8 cellular contexts compared by ENCODE assay signal in genomic region chr1:19074361-19074901, GRCh38.
DNase-seq lines count a peak whose midpoint lies in the region; ATAC-seq and TF ChIP-seq lines count a peak whose summit lies in the region.
"Had no signal": no experiment of that assay in that cellular context is flagged by ENCODE, and none has a peak within 500 bp of the region (broad histone marks: within the 10 kb centered on the region; RNA-seq: fewer than 3 reads in every experiment).

No MANE protein-coding gene starts in this region.

- peaks cover 43% of the 10 kb centered on the region in 2 donors for H3K36me3 ChIP-seq in thyroid gland

- WGBS in thyroid gland, 2 donors = 68 to 86% methylated on average over 12 to 17 of the region's 17 CpGs

- peak overlapping the region; percentile 66 for H3K27ac Mint-ChIP-seq in neural crest cell (ENCODE audit: unreplicated experiment)

- peak; percentile 47 for DNase-seq in activated CD4-positive, alpha-beta T cell treated with anti-CD3 and anti-CD28 coated beads for 1 hour
- peak; percentile 43 for DNase-seq in activated naive CD4-positive, alpha-beta T cell treated with Interleukin-2 at 50 U/mL for 16 hours
- DNase-seq in neural crest cell (ENCODE audit: low read depth, low spot score) = no peak
- DNase-seq in thyroid gland = peak in 1 of 2 donors; percentile 47
- DNase-seq in retina = no peak
- DNase-seq: NCI-H510A treated with DMSO at 0.1 percent for 48 hours had no signal

- H3K9me3 Mint-ChIP-seq in neural crest cell = no peaks in the 10 kb centered on the region

- no peaks in the 10 kb centered on the region for H3K27me3 Mint-ChIP-seq in neural crest cell (ENCODE audit: low read depth)

- H3K27me3 ChIP-seq in thyroid gland = no peaks in the 10 kb centered on the region

- no peak overlapping the region for H3K4me3 ChIP-seq in thyroid gland (replicated peaks in 1 of 3)

- TF ChIP-seq POLR2A in thyroid gland (IDR thresholded peaks at IDR 0.05) = no peak

- no peak for TF ChIP-seq CTCF in neural crest cell (conservative IDR thresholded peaks at IDR 0.05)
- no peak for TF ChIP-seq CTCF in thyroid gland (IDR thresholded peaks at IDR 0.05)

- peak overlapping the region in 2 of 3 donors; percentile 31 to 80 for H3K27ac ChIP-seq in thyroid gland

- H3K4me1 ChIP-seq in thyroid gland = peaks cover 8 to 43% of the 10 kb centered on the region in 2 donors

- peaks cover 12% of the 10 kb centered on the region for H3K4me1 Mint-ChIP-seq in neural crest cell

- peaks cover 7% of the 10 kb centered on the region for H3K36me3 Mint-ChIP-seq in neural crest cell (ENCODE audit: low read depth)

- ATAC-seq in GM18511 (IDR thresholded peaks at IDR 0.05; ENCODE audit: unreplicated experiment) (no peak), HG03342 (IDR thresholded peaks at IDR 0.05; ENCODE audit: unreplicated experiment) (no peak)

- intact Hi-C loops in thyroid gland (cut with DNase I) = loop anchor here (5.0 kb wide), 1 partner anchor 157 kb away; no protein-coding TSS in a partner anchor

- no peak overlapping the region for H3K4me3 Mint-ChIP-seq in neural crest cell

- no peaks in the 10 kb centered on the region for H3K9me3 ChIP-seq in thyroid gland

Comparison
In these comparisons a context has a peak if more than half of its experiments do, and no peak if none do; other contexts are left out.
1. DNase-seq: peak in activated CD4-positive, alpha-beta T cell treated with anti-CD3 and anti-CD28 coated beads for 1 hour (single experiment) and activated naive CD4-positive, alpha-beta T cell treated with Interleukin-2 at 50 U/mL for 16 hours (single experiment); none in neural crest cell (single experiment) and retina (single experiment).